ENCODE assay signal across 8 cellular contexts in genomic region chr10:43417950-43418768, GRCh38. TPM values are rescaled to one million over a fixed set of nuclear protein-coding genes. Genes with fewer than 3 reads are reported as not detected.
A peak's percentile ranks its signal among the peaks of the same experiment; 100 is the strongest.
DNase-seq lines count a peak whose midpoint lies in the region; ATAC-seq and TF ChIP-seq lines count a peak whose summit lies in the region.

No MANE protein-coding gene starts in this region.

- H3K9me3 ChIP-seq in psoas muscle = no peaks in the 10 kb centered on the region

- ATAC-seq in psoas muscle = no peak
- ATAC-seq in HG03039 (IDR thresholded peaks at IDR 0.05; ENCODE audit: unreplicated experiment) = no peak

- H3K36me3 ChIP-seq in psoas muscle (ENCODE audit: insufficient read depth in 1 of 2, low read depth in 1 of 2) = no peaks in the 10 kb centered on the region

- DNase-seq in Ammon's horn (ENCODE audit: low spot score) (peak; percentile 18), GM20000 (ENCODE audit: low spot score) (peak; percentile 77), SIG-M5 (lab: John Stamatoyannopoulos, UW) (peak; percentile 84), erythroblast (lab: John Stamatoyannopoulos, UW) (peak; percentile 96 to 99), epidermal melanocyte (ENCODE audit: insufficient read length, low spot score) (no peak), NCI-H1417 treated with DMSO at 0.1 percent for 48 hours (lab: John Stamatoyannopoulos, UW) (no peak), psoas muscle (no peak)

- WGBS in psoas muscle, 3 donors = 76 to 83% (median 79%) methylated on average over 14 of the region's 14 CpGs

- no peak overlapping the region for H3K4me3 ChIP-seq in psoas muscle

- no peaks in the 10 kb centered on the region for H3K27me3 ChIP-seq in psoas muscle (ENCODE audit: insufficient read depth in 3 of 3, low read length in 2 of 3)

- intact Hi-C loops in psoas muscle (cut with DNase I) = no loop called here

- H3K4me1 ChIP-seq in psoas muscle = peaks cover 8% of the 10 kb centered on the region

- TF ChIP-seq CTCF in GM20000 (IDR thresholded peaks at IDR 0.05; ENCODE audit: extremely low read depth, missing control alignments) = no peak
- TF ChIP-seq CTCF in psoas muscle (IDR thresholded peaks at IDR 0.05) = no peak

- peak; percentile 33 for TF ChIP-seq POLR2A in erythroblast (IDR thresholded peaks at IDR 0.05; ENCODE audit: low read length)

- H3K27ac ChIP-seq in psoas muscle = no peak overlapping the region

RNA-seq across cellular contexts. Expression of gene HNRNPF, which starts 9.2 kb away (rescaled TPM):
- 100 to 1,000 TPM in 2 of 4 donors, 10 to 100 TPM in 2; 68.0 to 154 (median 110) TPM for total RNA-seq in psoas muscle
- polyA plus RNA-seq in psoas muscle = 100 to 1,000 TPM in 1 of 3 donors, 10 to 100 TPM in 2; 62.1 to 126 (median 75.2) TPM

RNA-seq across cellular contexts. Expression of gene ZNF487, which starts 18.8 kb away (rescaled TPM):
- total RNA-seq in psoas muscle = 1 to 10 TPM; 1.2 to 2.1 (median 1.5) TPM
- polyA plus RNA-seq in psoas muscle = 1 to 10 TPM; 2.0 to 9.8 (median 2.5) TPM

RNA-seq across cellular contexts. Expression of gene FXYD4, which starts 46.7 kb away (rescaled TPM):
- total RNA-seq in psoas muscle = 1 to 10 TPM in 1 of 4 donors, not detected in 3; 3.0 TPM
- polyA plus RNA-seq in psoas muscle = under 1 TPM in 2 of 3 donors, not detected in 1; 0.18 to 0.74 TPM

Comparison
In these comparisons a context has a peak if more than half of its experiments do, and no peak if none do; other contexts are left out.
1. DNase-seq: peak in Ammon's horn (single experiment), GM20000 (single experiment), SIG-M5 (single experiment) and erythroblast (2 of 2); none in epidermal melanocyte (single experiment), NCI-H1417 treated with DMSO at 0.1 percent for 48 hours (single experiment) and psoas muscle (0 of 2).